In the genomic region with DNA sequence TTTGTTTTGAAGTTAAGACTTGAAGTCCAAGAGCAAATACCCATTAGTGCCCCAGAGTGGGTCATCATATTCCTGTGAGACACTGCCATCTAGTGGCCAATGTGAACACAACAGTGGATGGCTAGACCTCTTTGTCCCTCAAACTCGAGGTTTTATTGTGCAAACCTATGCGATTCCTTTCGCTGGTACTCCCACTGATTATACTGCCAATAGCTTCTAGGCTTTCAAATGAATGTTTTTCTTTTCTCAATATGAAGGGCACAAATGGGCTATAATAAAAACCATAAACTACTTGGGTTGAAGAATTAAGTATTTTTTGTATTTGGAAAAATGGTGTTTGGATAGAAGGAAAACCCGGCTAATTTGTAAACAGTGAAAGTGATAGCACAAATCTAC, we compare ENCODE assay signal across 8 cellular contexts.
DNase-seq lines count a peak whose midpoint lies in the region; ATAC-seq and TF ChIP-seq lines count a peak whose summit lies in the region.

No MANE protein-coding gene starts in this region.

- no peaks in the 10 kb centered on the region for H3K9me3 Mint-ChIP-seq in HFFc6

- peak overlapping the region; percentile 66 for H3K4me3 Mint-ChIP-seq in HFFc6

- H3K9me3 ChIP-seq in adipocyte (ENCODE audit: control insufficient read depth, low read length) (no peaks in the 10 kb centered on the region), left ventricle myocardium inferior (replicated peaks) (no peaks in the 10 kb centered on the region)

- H3K27me3 ChIP-seq in adipocyte (replicated peaks; ENCODE audit: control insufficient read depth, insufficient read depth, low read length) = peaks cover 5% of the 10 kb centered on the region
- H3K27me3 ChIP-seq in left ventricle myocardium inferior (ENCODE audit: low read depth) = peaks cover 61% of the 10 kb centered on the region

- H3K4me1 ChIP-seq in adipocyte (ENCODE audit: control insufficient read depth, insufficient read depth, low read length) = peaks cover 7% of the 10 kb centered on the region
- H3K4me1 ChIP-seq in left ventricle myocardium inferior = no peaks in the 10 kb centered on the region

- DNase-seq in GM10266 (ENCODE audit: extremely low spot score) (peak; percentile 71), HFFc6 (peak; percentile 65), NCI-H1105 treated with DMSO at 0.1 percent for 48 hours (lab: John Stamatoyannopoulos, UW) (peak; percentile 86), SW480 (ENCODE audit: low spot score) (peak; percentile 65), adipocyte (ENCODE audit: low read depth) (peak; percentile 95), left ventricle myocardium inferior (peak; percentile 18), sciatic nerve (ENCODE audit: low spot score) (peak; percentile 82)

- no peak overlapping the region for H3K4me3 ChIP-seq in adipocyte (ENCODE audit: low read length)
- no peak overlapping the region for H3K4me3 ChIP-seq in left ventricle myocardium inferior

- peaks cover 42% of the 10 kb centered on the region for H3K4me1 Mint-ChIP-seq in HFFc6 (ENCODE audit: low read depth)

- H3K36me3 ChIP-seq in adipocyte (ENCODE audit: control insufficient read depth, insufficient read depth, low read length, severe bottlenecking) (no peaks in the 10 kb centered on the region), left ventricle myocardium inferior (no peaks in the 10 kb centered on the region)

- H3K27me3 Mint-ChIP-seq in HFFc6 (ENCODE audit: insufficient read depth) = no peaks in the 10 kb centered on the region; the same call in 1 of the 2 replicates

- H3K36me3 Mint-ChIP-seq in HFFc6 (ENCODE audit: low read depth) = no peaks in the 10 kb centered on the region

- ATAC-seq in sciatic nerve = peak; percentile 82
- ATAC-seq in HG03025 (IDR thresholded peaks at IDR 0.05; ENCODE audit: low FRiP score, unreplicated experiment) = no peak

- TF ChIP-seq CTCF in GM10266 (IDR thresholded peaks at IDR 0.05; ENCODE audit: control insufficient read depth, insufficient read depth, low read depth, missing control alignments) (peak; percentile 88), HFFc6 (IDR thresholded peaks at IDR 0.05) (peak; percentile 99), left ventricle myocardium inferior (IDR thresholded peaks at IDR 0.05; ENCODE audit: borderline replicate concordance) (peak; percentile 96)

- H3K27ac ChIP-seq in left ventricle myocardium inferior (replicated peaks) = no peak overlapping the region

- H3K27ac Mint-ChIP-seq in HFFc6 = no peak overlapping the region; the same call in 1 of the 2 replicates

- H3K9ac ChIP-seq in adipocyte (ENCODE audit: low read length) = no peak overlapping the region

- intact Hi-C loops in left ventricle myocardium inferior (cut with micrococcal nuclease) = no loop called here
- intact Hi-C loops in sciatic nerve (cut with DNase I) = no loop called here

Comparison
In these comparisons a context has a peak if more than half of its experiments do, and no peak if none do; other contexts are left out.
1. DNase-seq: peak in every context shown above with its lines; median percentile 95 in adipocyte; 86 in NCI-H1105 treated with DMSO at 0.1 percent for 48 hours; 82 in sciatic nerve; 71 in GM10266; 65 in HFFc6; 65 in SW480; 18 in left ventricle myocardium inferior.